Comparison of ENCODE assay signal across 20 cellular contexts in the genomic region with DNA sequence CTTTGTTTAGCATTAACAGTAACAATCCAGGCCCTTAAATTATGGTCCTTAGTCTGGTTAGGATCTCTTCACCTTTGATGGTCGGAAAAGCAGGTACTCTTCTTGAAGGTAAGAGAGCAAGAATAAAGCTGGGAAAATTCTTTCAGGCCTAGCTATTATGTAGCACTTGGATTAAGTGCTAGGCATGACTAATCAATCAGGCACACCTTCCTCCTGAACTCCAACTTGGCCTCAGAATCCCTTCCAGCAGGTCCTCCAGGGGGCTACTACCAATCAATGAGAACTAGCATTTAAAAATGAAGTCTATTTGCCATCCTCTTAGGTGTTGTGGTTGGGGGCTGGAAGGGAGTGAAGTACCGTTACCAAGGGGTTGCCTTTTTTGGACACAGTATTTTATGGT. TPM values are rescaled to one million over a fixed set of nuclear protein-coding genes. Genes with fewer than 3 reads are reported as not detected.
DNase-seq lines count a peak whose midpoint lies in the region; ATAC-seq and TF ChIP-seq lines count a peak whose summit lies in the region.
"Had no signal": no experiment of that assay in that cellular context is flagged by ENCODE, and none has a peak within 500 bp of the region (broad histone marks: within the 10 kb centered on the region; RNA-seq: fewer than 3 reads in every experiment).

No MANE protein-coding gene starts in this region.

- H3K36me3 Mint-ChIP-seq in endodermal cell (ENCODE audit: low read depth) (no peaks in the 10 kb centered on the region), neural progenitor cell (peaks cover 1% of the 10 kb centered on the region)

- H3K27me3 ChIP-seq in right atrium auricular region (no peaks in the 10 kb centered on the region), endodermal cell (ENCODE audit: control insufficient read depth, insufficient read depth, low read length, poor library complexity, severe bottlenecking) (peaks cover 35% of the 10 kb centered on the region), neural progenitor cell (no peaks in the 10 kb centered on the region)
- H3K27me3 ChIP-seq: BE2C had no signal

- H3K27me3 Mint-ChIP-seq in endodermal cell (ENCODE audit: insufficient read depth): peaks cover 27% of the 10 kb centered on the region
- peaks cover 5% of the 10 kb centered on the region for H3K27me3 Mint-ChIP-seq in neural progenitor cell (ENCODE audit: insufficient read depth, low read depth)

- no peaks in the 10 kb centered on the region for H3K79me2 ChIP-seq in neural progenitor cell (ENCODE audit: low read depth)

- no peak overlapping the region for H3K4me2 ChIP-seq in neural progenitor cell

- H3K4me3 Mint-ChIP-seq in endodermal cell (no peak overlapping the region), neural progenitor cell (no peak overlapping the region)
- H3K4me3 Mint-ChIP-seq: CD8-positive, alpha-beta memory T cell; IgD-negative memory B cell had no signal

- H3K4me3 ChIP-seq in right atrium auricular region (peak overlapping the region; percentile 7 to 19), endodermal cell (ENCODE audit: low read length) (no peak overlapping the region), neural progenitor cell (no peak overlapping the region)

- no peak for ATAC-seq in Right ventricle myocardium inferior
- no peak for ATAC-seq in HG03521 (IDR thresholded peaks at IDR 0.05; ENCODE audit: unreplicated experiment)
- no peak for ATAC-seq in HG03342 (IDR thresholded peaks at IDR 0.05; ENCODE audit: unreplicated experiment)

- no peaks in the 10 kb centered on the region for H4K20me1 ChIP-seq in neural progenitor cell (ENCODE audit: low read depth)

- no peaks in the 10 kb centered on the region for H3K36me3 ChIP-seq in right atrium auricular region
- H3K36me3 ChIP-seq in endodermal cell (ENCODE audit: control insufficient read depth, insufficient read depth, low read length): no peaks in the 10 kb centered on the region
- no peaks in the 10 kb centered on the region for H3K36me3 ChIP-seq in neural progenitor cell
- H3K36me3 ChIP-seq: BE2C had no signal

- H3K9ac ChIP-seq in endodermal cell (ENCODE audit: extremely low read depth, low read length, poor library complexity, severe bottlenecking) (no peak overlapping the region), neural progenitor cell (no peak overlapping the region)

- no peaks in the 10 kb centered on the region for H3F3A ChIP-seq in neural progenitor cell (ENCODE audit: low read depth)

- H3K4me1 Mint-ChIP-seq in endodermal cell: peaks cover 2% of the 10 kb centered on the region
- peaks cover 17% of the 10 kb centered on the region for H3K4me1 Mint-ChIP-seq in neural progenitor cell
- H3K4me1 Mint-ChIP-seq: CD8-positive, alpha-beta memory T cell; IgD-negative memory B cell had no signal

- H3K4me1 ChIP-seq in right atrium auricular region (no peaks in the 10 kb centered on the region), endodermal cell (ENCODE audit: control insufficient read depth, insufficient read depth, low read length) (no peaks in the 10 kb centered on the region), neural progenitor cell (no peaks in the 10 kb centered on the region)
- H3K4me1 ChIP-seq: BE2C had no signal

- H3K9me3 Mint-ChIP-seq in endodermal cell: peaks cover 5% of the 10 kb centered on the region
- peaks cover 3% of the 10 kb centered on the region for H3K9me3 Mint-ChIP-seq in neural progenitor cell
- H3K9me3 Mint-ChIP-seq: CD8-positive, alpha-beta memory T cell had no signal

- no peak overlapping the region for H2AFZ ChIP-seq in neural progenitor cell (replicated peaks)

- no peak for DNase-seq in right atrium auricular region (ENCODE audit: low spot score)
- DNase-seq in Right ventricle myocardium inferior (ENCODE audit: missing footprints): no peak
- peak; percentile 61 for DNase-seq in endodermal cell
- no peak for DNase-seq in neural progenitor cell (ENCODE audit: low spot score)
- DNase-seq in SW480 (ENCODE audit: low spot score): no peak
- DNase-seq: BE2C; CD8-positive, alpha-beta memory T cell; NCI-H1417; NCI-H1930; NCI-H2171 treated with DMSO at 0.1 percent for 48 hours; NCI-H510A had no signal

- H3K27ac ChIP-seq in right atrium auricular region (peak overlapping the region in 1 of 2 donors; percentile 95), endodermal cell (ENCODE audit: low read depth, low read length) (no peak overlapping the region), neural progenitor cell (no peak overlapping the region)

- no peak for TF ChIP-seq CTCF in right atrium auricular region (IDR thresholded peaks at IDR 0.05)
- TF ChIP-seq CTCF in endodermal cell (conservative IDR thresholded peaks at IDR 0.05): no peak
- no peak for TF ChIP-seq CTCF in neural progenitor cell (IDR thresholded peaks at IDR 0.05)

- whole genome bisulfite sequencing in endodermal cell (ENCODE audit: insufficient coverage in 1 of 2, insufficient read length in 1 of 2), 2 experiments: 60 to 86% methylated on average over 1 to 2 of the region's 2 CpGs

- H3K9me3 ChIP-seq in right atrium auricular region (peaks cover 0 to 4% of the 10 kb centered on the region in 2 donors), endodermal cell (ENCODE audit: control insufficient read depth, low read length) (no peaks in the 10 kb centered on the region), neural progenitor cell (ENCODE audit: low read depth) (no peaks in the 10 kb centered on the region)
- H3K9me3 ChIP-seq: BE2C had no signal

- intact Hi-C loops in Right ventricle myocardium inferior (cut with DNase I): no loop called here

- H3K27ac Mint-ChIP-seq in endodermal cell: no peak overlapping the region
- H3K27ac Mint-ChIP-seq in neural progenitor cell: peak overlapping the region; percentile 81
- H3K27ac Mint-ChIP-seq: CD8-positive, alpha-beta memory T cell; IgD-negative memory B cell had no signal

RNA-seq across cellular contexts. Expression of gene SMYD1, which starts 3.7 kb away (rescaled TPM):
- 100 to 1,000 TPM in 1 of 2 donors, 10 to 100 TPM in 1; 74.8 to 179 TPM for total RNA-seq in right atrium auricular region
- total RNA-seq in Right ventricle myocardium inferior: 544 TPM
- not detected for total RNA-seq in endodermal cell
- polyA plus RNA-seq in endodermal cell (2013, experiment 1 of 2): 0.07 TPM
- polyA plus RNA-seq in endodermal cell (2013, experiment 2 of 2): 0.17 TPM
- not detected in 2 replicates for total RNA-seq in neural progenitor cell (ENCODE audit: low replicate concordance)
- total RNA-seq: CD8-positive, alpha-beta memory T cell; Daoy; HT-29; OCI-LY7; RPMI7951 had no signal
- polyA plus RNA-seq: AG04450; CD8-positive, alpha-beta memory T cell; IgD-negative memory B cell had no signal

RNA-seq across cellular contexts. Expression of gene KRCC1, which starts 15.8 kb away (rescaled TPM):
- total RNA-seq in right atrium auricular region (10 to 100 TPM; 20.6 to 27.5 TPM), Right ventricle myocardium inferior (23.8 TPM), endodermal cell (10 to 100 TPM; 11.7 to 20.3 TPM), neural progenitor cell (ENCODE audit: low replicate concordance) (24.8 and 33.9 TPM in 2 replicates)
- 17.4 TPM for polyA plus RNA-seq in endodermal cell (2013, experiment 1 of 2)
- 18.4 TPM for polyA plus RNA-seq in endodermal cell (2013, experiment 2 of 2)

RNA-seq across cellular contexts. Expression of gene RNU2-63P, which starts 55.0 kb away (rescaled TPM):
- total RNA-seq in right atrium auricular region (not detected), Right ventricle myocardium inferior (not detected), endodermal cell (10 to 100 TPM; 12.2 to 19.8 TPM), neural progenitor cell (ENCODE audit: low replicate concordance) (not detected in 2 replicates)
- 28.1 TPM for polyA plus RNA-seq in endodermal cell (2013, experiment 1 of 2)
- 24.8 TPM for polyA plus RNA-seq in endodermal cell (2013, experiment 2 of 2)
- total RNA-seq: HT-29, RPMI7951, SK-MEL-5 had no signal
- polyA plus RNA-seq: AG04450; CD8-positive, alpha-beta memory T cell; IgD-negative memory B cell had no signal

RNA-seq across cellular contexts. Expression of gene FABP1, which starts 56.5 kb away (rescaled TPM):
- total RNA-seq in right atrium auricular region: not detected
- not detected for total RNA-seq in Right ventricle myocardium inferior
- total RNA-seq in endodermal cell: not detected
- polyA plus RNA-seq in endodermal cell (2013, experiment 1 of 2): not detected
- polyA plus RNA-seq in endodermal cell (2013, experiment 2 of 2): 0.46 TPM
- not detected in 2 replicates for total RNA-seq in neural progenitor cell (ENCODE audit: low replicate concordance)
- total RNA-seq: CD8-positive, alpha-beta memory T cell; Daoy; HT-29; OCI-LY7; RPMI7951; SK-MEL-5 had no signal
- polyA plus RNA-seq: AG04450; CD8-positive, alpha-beta memory T cell; IgD-negative memory B cell had no signal

Comparison
In these comparisons a context has a peak if more than half of its experiments do, and no peak if none do; other contexts are left out.
1. H3K4me3 ChIP-seq: peak in right atrium auricular region (2 of 2); none in endodermal cell (single experiment) and neural progenitor cell (single experiment).
2. RNA of gene SMYD1, which starts 3.7 kb away (total RNA-seq): 544 TPM in Right ventricle myocardium inferior (single experiment) and 74.8 to 179 TPM in right atrium auricular region; not detected in endodermal cell and not detected in neural progenitor cell; every median in the first group is over 10 times any median in the second.
3. RNA of gene RNU2-63P, which starts 55.0 kb away (total RNA-seq): 12.2 to 19.8 TPM in endodermal cell; not detected in right atrium auricular region, not detected in Right ventricle myocardium inferior (single experiment) and not detected in neural progenitor cell; every median in the first group is over 10 times any median in the second.